In genomic region chr17:42554250-42555121, GRCh38 we compare ENCODE assay signal across 1 cellular context.
A peak's percentile ranks its signal among the peaks of the same experiment; 100 is the strongest.
TF ChIP-seq lines count a peak whose summit lies in the region.

No MANE protein-coding gene starts in this region.

TF ChIP-seq in HepG2, 621 proteins besides CTCF, POLR2A, EP300 and RAD21 (continued from another document and continues in another):
- TF ChIP-seq ZNF18 (CRISPR knock-in tag; IDR thresholded peaks at IDR 0.05; ENCODE audit: insufficient replicate concordance) (no peak), ZNF282 (IDR thresholded peaks at IDR 0.05; ENCODE audit: partially characterized antibody) (no peak), ZNF660 (CRISPR knock-in tag; IDR thresholded peaks at IDR 0.05; ENCODE audit: borderline replicate concordance, low read depth) (0 out of 2 replicates have a peak, but pooled peaks have one; percentile 32), PAX8 (CRISPR knock-in tag; IDR thresholded peaks at IDR 0.05; ENCODE audit: borderline replicate concordance) (peak; percentile 78), MXD3 (CRISPR knock-in tag; IDR thresholded peaks at IDR 0.05) (peak; percentile 96), ZNF546 (CRISPR knock-in tag; conservative IDR thresholded peaks at IDR 0.05) (peak; percentile 97), PRDM15 (CRISPR knock-in tag; IDR thresholded peaks at IDR 0.05) (no peak; the same call in 1 of the 2 replicates), IRF2 (CRISPR knock-in tag; IDR thresholded peaks at IDR 0.05) (peak; percentile 96), TBX3 (IDR thresholded peaks at IDR 0.05; ENCODE audit: borderline replicate concordance) (no peak), MZF1 (CRISPR knock-in tag; IDR thresholded peaks at IDR 0.05; ENCODE audit: borderline replicate concordance) (no peak), FOXM1 (CRISPR knock-in tag; IDR thresholded peaks at IDR 0.05) (no peak), REL (CRISPR knock-in tag; conservative IDR thresholded peaks at IDR 0.05) (peak; percentile 95), ZNF557 (CRISPR knock-in tag; IDR thresholded peaks at IDR 0.05) (no peak), ZNF121 (CRISPR knock-in tag; IDR thresholded peaks at IDR 0.05) (no peak; the same call in 1 of the 2 replicates), ZNF33B (CRISPR knock-in tag; IDR thresholded peaks at IDR 0.05) (no peak), CSRNP1 (CRISPR knock-in tag; IDR thresholded peaks at IDR 0.05) (peak; percentile 81; the same call in 1 of the 2 replicates), ADNP (CRISPR knock-in tag; IDR thresholded peaks at IDR 0.05) (0 out of 2 replicates have a peak, but pooled peaks have one; percentile 6), ZNF317 (CRISPR knock-in tag; IDR thresholded peaks at IDR 0.05) (no peak), HOXA9 (CRISPR knock-in tag; IDR thresholded peaks at IDR 0.05; ENCODE audit: borderline replicate concordance) (peak; percentile 84; the same call in 1 of the 2 replicates), RXRA (CRISPR knock-in tag; IDR thresholded peaks at IDR 0.05) (peak; percentile 80), PBX3 (CRISPR knock-in tag; IDR thresholded peaks at IDR 0.05; ENCODE audit: borderline replicate concordance) (no peak; the same call in 1 of the 2 replicates), RXRB (CRISPR knock-in tag; IDR thresholded peaks at IDR 0.05; ENCODE audit: borderline replicate concordance) (peak; percentile 75), HOXA5 (CRISPR knock-in tag; IDR thresholded peaks at IDR 0.05) (peak; percentile 96), SNRNP70 (IDR thresholded peaks at IDR 0.05; ENCODE audit: low read depth, low read length) (no peak), MTF1 (CRISPR knock-in tag; IDR thresholded peaks at IDR 0.05) (no peak; the same call in 1 of the 2 replicates), ZNF556 (CRISPR knock-in tag; IDR thresholded peaks at IDR 0.05; ENCODE audit: borderline replicate concordance) (peak; percentile 96; the same call in 1 of the 2 replicates), MTF2 (CRISPR knock-in tag; IDR thresholded peaks at IDR 0.05; ENCODE audit: borderline replicate concordance) (peak; percentile 87; the same call in 1 of the 2 replicates), UBTF (CRISPR knock-in tag; IDR thresholded peaks at IDR 0.05) (peak; percentile 95), ZFY (CRISPR knock-in tag; IDR thresholded peaks at IDR 0.05) (peak; percentile 99), KLF9 (CRISPR knock-in tag; IDR thresholded peaks at IDR 0.05; ENCODE audit: low read depth) (peak; percentile 96; the same call in 1 of the 2 replicates), SIX4 (CRISPR knock-in tag; IDR thresholded peaks at IDR 0.05) (no peak), MAFK (conservative IDR thresholded peaks at IDR 0.05 in 1 of 2, IDR thresholded peaks at IDR 0.05 in 1 of 2; ENCODE audit: low read length in 2 of 2) (no peak), MXD4 (CRISPR knock-in tag; IDR thresholded peaks at IDR 0.05) (peak; percentile 72), DR1 (CRISPR knock-in tag; IDR thresholded peaks at IDR 0.05) (peak; percentile 91), ZNF549 (CRISPR knock-in tag; IDR thresholded peaks at IDR 0.05) (no peak), ZNF276 (CRISPR knock-in tag; IDR thresholded peaks at IDR 0.05; ENCODE audit: low read depth) (no peak; the same call in 1 of the 2 replicates), ZNF547 (CRISPR knock-in tag; IDR thresholded peaks at IDR 0.05) (peak; percentile 35; the same call in 1 of the 2 replicates), ELF4 (CRISPR knock-in tag; IDR thresholded peaks at IDR 0.05; ENCODE audit: borderline replicate concordance) (no peak), ZNF230 (CRISPR knock-in tag; IDR thresholded peaks at IDR 0.05) (peak; percentile 97), EEA1 (CRISPR knock-in tag; IDR thresholded peaks at IDR 0.05; ENCODE audit: borderline replicate concordance) (peak; percentile 95), AKAP8 (CRISPR knock-in tag; IDR thresholded peaks at IDR 0.05) (peak; percentile 95), ZBTB26 (CRISPR knock-in tag; IDR thresholded peaks at IDR 0.05; ENCODE audit: borderline replicate concordance) (peak; percentile 82), ZNF740 (CRISPR knock-in tag; IDR thresholded peaks at IDR 0.05) (0 out of 2 replicates have a peak, but pooled peaks have one; percentile 35), KMT2B (CRISPR knock-in tag; IDR thresholded peaks at IDR 0.05) (peak; percentile 84), ZNF766 (CRISPR knock-in tag; IDR thresholded peaks at IDR 0.05; ENCODE audit: borderline replicate concordance) (peak; percentile 85), CBX2 (IDR thresholded peaks at IDR 0.05; ENCODE audit: low read depth, low read length) (no peak), CBX2 (CRISPR knock-in tag; IDR thresholded peaks at IDR 0.05; ENCODE audit: low read depth) (no peak), ZNF570 (CRISPR knock-in tag; IDR thresholded peaks at IDR 0.05; ENCODE audit: borderline replicate concordance) (no peak), GRHL1 (CRISPR knock-in tag; conservative IDR thresholded peaks at IDR 0.05) (no peak)
